Comparison of ENCODE assay signal across 11 cellular contexts in genomic region chr11:3893311-3893710, GRCh38. TPM values are rescaled to one million over a fixed set of nuclear protein-coding genes. Genes with fewer than 3 reads are reported as not detected.
DNase-seq lines count a peak whose midpoint lies in the region; ATAC-seq lines count a peak whose summit lies in the region.
"Had no signal": no experiment of that assay in that cellular context is flagged by ENCODE, and none has a peak within 500 bp of the region (broad histone marks: within the 10 kb centered on the region; RNA-seq: fewer than 3 reads in every experiment).

No MANE protein-coding gene starts in this region.

- H3K9me3 Mint-ChIP-seq in stimulated activated naive CD8-positive, alpha-beta T cell treated with anti-CD3 and anti-CD28 coated beads, Interleukin-15, Interleukin-2, amounts not matched to agents 100 ng/mL and 50 ng/mL, for 24 hours: no peaks in the 10 kb centered on the region
- H3K9me3 Mint-ChIP-seq: neural progenitor cell had no signal

- no peaks in the 10 kb centered on the region for H3K27me3 ChIP-seq in Karpas-422 (ENCODE audit: low read length)
- H3K27me3 ChIP-seq: adrenal gland, BE2C, neural progenitor cell had no signal

- peaks cover 12% of the 10 kb centered on the region for H3K36me3 Mint-ChIP-seq in stimulated activated naive CD8-positive, alpha-beta T cell treated with anti-CD3 and anti-CD28 coated beads, Interleukin-15, Interleukin-2, amounts not matched to agents 100 ng/mL and 50 ng/mL, for 24 hours (ENCODE audit: low read depth)
- H3K36me3 Mint-ChIP-seq: neural progenitor cell had no signal

- H3K36me3 ChIP-seq in Karpas-422 (ENCODE audit: insufficient read depth, low read length): no peaks in the 10 kb centered on the region
- H3K36me3 ChIP-seq: adrenal gland, BE2C, neural progenitor cell had no signal

- no peak overlapping the region for H3K4me2 ChIP-seq in Karpas-422 (ENCODE audit: low read depth, low read length, poor library complexity, severe bottlenecking)
- H3K4me2 ChIP-seq: neural progenitor cell had no signal

- no peak overlapping the region for H3K27ac ChIP-seq in Karpas-422 (ENCODE audit: low read length)
- H3K27ac ChIP-seq: neural progenitor cell had no signal

- H3K4me1 Mint-ChIP-seq in stimulated activated naive CD8-positive, alpha-beta T cell treated with anti-CD3 and anti-CD28 coated beads, Interleukin-15, Interleukin-2, amounts not matched to agents 100 ng/mL and 50 ng/mL, for 24 hours (ENCODE audit: low read depth): peaks cover 72% of the 10 kb centered on the region
- H3K4me1 Mint-ChIP-seq: neural progenitor cell had no signal

- H3K9me3 ChIP-seq in Karpas-422 (ENCODE audit: low read length): no peaks in the 10 kb centered on the region
- H3K9me3 ChIP-seq: adrenal gland, BE2C had no signal

- no peak for ATAC-seq in stimulated activated naive CD8-positive, alpha-beta T cell treated with anti-CD3 and anti-CD28 coated beads, Interleukin-15, Interleukin-2, amounts not matched to agents 100 U/mL and 50 U/mL, for 24 hours
- no peak for ATAC-seq in GM21367 (IDR thresholded peaks at IDR 0.05; ENCODE audit: unreplicated experiment)
- no peak for ATAC-seq in HG02623 (IDR thresholded peaks at IDR 0.05; ENCODE audit: unreplicated experiment)

- no peak overlapping the region for H2AFZ ChIP-seq in Karpas-422 (ENCODE audit: low read length)
- H2AFZ ChIP-seq: neural progenitor cell had no signal

- H3K4me1 ChIP-seq in Karpas-422 (ENCODE audit: low read length): peaks cover 49% of the 10 kb centered on the region
- H3K4me1 ChIP-seq: BE2C, neural progenitor cell had no signal

- H3K79me2 ChIP-seq in Karpas-422 (ENCODE audit: low read length): no peaks in the 10 kb centered on the region

- H3K27ac Mint-ChIP-seq in stimulated activated naive CD8-positive, alpha-beta T cell treated with anti-CD3 and anti-CD28 coated beads, Interleukin-15, Interleukin-2, amounts not matched to agents 100 ng/mL and 50 ng/mL, for 24 hours: peak overlapping the region; percentile 72
- H3K27ac Mint-ChIP-seq: neural progenitor cell had no signal

- H3K9ac ChIP-seq in Karpas-422 (ENCODE audit: low read length): no peak overlapping the region
- H3K9ac ChIP-seq: neural progenitor cell had no signal

- peak overlapping the region; percentile 30 for H3K4me3 Mint-ChIP-seq in stimulated activated naive CD8-positive, alpha-beta T cell treated with anti-CD3 and anti-CD28 coated beads, Interleukin-15, Interleukin-2, amounts not matched to agents 100 ng/mL and 50 ng/mL, for 24 hours
- H3K4me3 Mint-ChIP-seq: neural progenitor cell had no signal

- H4K20me1 ChIP-seq in Karpas-422 (ENCODE audit: insufficient read depth, low read depth, low read length): peaks cover 7% of the 10 kb centered on the region; the same call in 1 of the 2 replicates

- no peak for DNase-seq in stimulated activated naive CD8-positive, alpha-beta T cell treated with anti-CD3 and anti-CD28 coated beads, Interleukin-15, Interleukin-2, amounts not matched to agents 100 U/mL and 50 U/mL, for 24 hours
- peak; percentile 38 for DNase-seq in Karpas-422
- peak; percentile 51 for DNase-seq in germinal center (ENCODE audit: low spot score)
- DNase-seq in effector CD8-positive, alpha-beta T cell (lab: John Stamatoyannopoulos, UW): no peak
- DNase-seq in pons (ENCODE audit: low spot score): no peak
- DNase-seq: adrenal gland, BE2C had no signal

- H3K4me3 ChIP-seq in Karpas-422 (ENCODE audit: low read length): no peak overlapping the region
- H3K4me3 ChIP-seq: adrenal gland, neural progenitor cell had no signal

- H3K9me2 ChIP-seq in Karpas-422 (replicated peaks; ENCODE audit: insufficient read depth, low read length): no peaks in the 10 kb centered on the region

- H3K27me3 Mint-ChIP-seq in stimulated activated naive CD8-positive, alpha-beta T cell treated with anti-CD3 and anti-CD28 coated beads, Interleukin-15, Interleukin-2, amounts not matched to agents 100 ng/mL and 50 ng/mL, for 24 hours: no peaks in the 10 kb centered on the region

RNA-seq across cellular contexts. Expression of gene STIM1, which starts 37.8 kb away (rescaled TPM):
- 9.0 and 17.0 TPM in 2 replicates for total RNA-seq in Karpas-422 (2014; rRNA removed; shearing (Covaris generic); ENCODE audit: low replicate concordance)

RNA-seq across cellular contexts. Expression of gene RHOG, which starts 52.6 kb away (rescaled TPM):
- total RNA-seq in Karpas-422 (2014; rRNA removed; shearing (Covaris generic); ENCODE audit: low replicate concordance): 54.6 and 68.5 TPM in 2 replicates

Comparison
In these comparisons a context has a peak if more than half of its experiments do, and no peak if none do; other contexts are left out.
1. DNase-seq: peak in Karpas-422 (single experiment) and germinal center (single experiment); none in stimulated activated naive CD8-positive, alpha-beta T cell treated with anti-CD3 and anti-CD28 coated beads, Interleukin-15, Interleukin-2, amounts not matched to agents 100 U/mL and 50 U/mL, for 24 hours (single experiment), effector CD8-positive, alpha-beta T cell (single experiment) and pons (single experiment).